Comparison of ENCODE assay signal across 1 cellular context in the genomic region with DNA sequence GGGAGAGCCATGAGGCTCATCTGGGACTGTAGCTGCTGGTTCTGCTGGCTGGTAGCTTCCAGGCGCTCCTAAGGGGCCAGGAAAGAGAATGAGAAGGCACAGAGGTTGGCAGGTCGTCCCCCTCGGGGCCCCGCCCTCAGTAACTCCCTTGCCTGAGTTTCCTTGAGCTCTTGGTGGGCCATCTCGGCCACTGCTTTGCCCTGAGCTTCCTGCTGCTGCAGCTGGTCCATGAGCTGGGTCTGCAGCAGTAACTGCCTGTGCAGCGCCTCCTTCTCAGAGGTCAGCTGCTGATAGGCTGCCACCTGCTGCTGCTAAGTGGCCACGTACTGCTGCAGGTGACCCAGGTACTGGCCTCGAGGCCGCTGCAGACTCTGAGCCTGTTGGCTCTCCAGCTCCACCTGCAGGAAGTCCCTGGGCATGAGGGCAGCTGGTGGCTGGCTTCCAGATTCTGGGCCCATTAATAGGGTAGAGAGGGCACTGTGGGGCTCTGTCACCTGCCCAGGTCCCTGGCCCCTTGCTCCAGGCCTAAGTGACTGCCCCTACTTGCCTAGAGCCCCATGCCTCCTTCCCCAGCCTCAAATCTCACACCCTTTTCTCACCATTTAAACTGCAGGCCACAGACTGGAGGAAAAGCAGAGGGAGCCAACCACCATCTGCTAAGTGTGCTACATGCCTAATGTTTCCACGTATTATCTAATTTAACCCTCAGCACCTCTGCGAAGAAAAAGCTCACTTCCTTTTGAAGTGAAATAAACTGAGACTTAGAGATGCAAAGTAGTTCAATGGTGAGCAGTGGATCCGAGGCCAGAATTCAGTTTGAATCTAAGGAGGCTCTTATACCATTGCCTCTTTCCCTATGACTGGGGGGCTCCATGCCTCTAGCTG.
TF ChIP-seq lines count a peak whose summit lies in the region.

No MANE protein-coding gene starts in this region.

TF ChIP-seq in K562, 482 proteins besides CTCF, POLR2A, EP300 and RAD21 (continues in another document):
- TF ChIP-seq CREB3L1 (IDR thresholded peaks at IDR 0.05; ENCODE audit: borderline replicate concordance, low read depth), result no peak
- no peak for TF ChIP-seq ATF3 (IDR thresholded peaks at IDR 0.05)
- 0 out of 2 replicates have a peak, but pooled peaks have one; percentile 25 for TF ChIP-seq ATF3 (CRISPR knock-in tag; conservative IDR thresholded peaks at IDR 0.05)
- no peak for TF ChIP-seq TEAD4 (IDR thresholded peaks at IDR 0.05; ENCODE audit: low read length)
- no peak for TF ChIP-seq TEAD4 (CRISPR knock-in tag; IDR thresholded peaks at IDR 0.05; ENCODE audit: borderline replicate concordance)
- no peak for TF ChIP-seq CREB5 (CRISPR knock-in tag; IDR thresholded peaks at IDR 0.05)
- TF ChIP-seq TAF9B (IDR thresholded peaks at IDR 0.05; ENCODE audit: partially characterized antibody), result no peak
- TF ChIP-seq ZNF146 (CRISPR knock-in tag; IDR thresholded peaks at IDR 0.05; ENCODE audit: unreplicated experiment), result no peak
- peak; percentile 12; the same call in 1 of the 2 replicates for TF ChIP-seq ARID1B (IDR thresholded peaks at IDR 0.05)
- TF ChIP-seq, protein P1, sequence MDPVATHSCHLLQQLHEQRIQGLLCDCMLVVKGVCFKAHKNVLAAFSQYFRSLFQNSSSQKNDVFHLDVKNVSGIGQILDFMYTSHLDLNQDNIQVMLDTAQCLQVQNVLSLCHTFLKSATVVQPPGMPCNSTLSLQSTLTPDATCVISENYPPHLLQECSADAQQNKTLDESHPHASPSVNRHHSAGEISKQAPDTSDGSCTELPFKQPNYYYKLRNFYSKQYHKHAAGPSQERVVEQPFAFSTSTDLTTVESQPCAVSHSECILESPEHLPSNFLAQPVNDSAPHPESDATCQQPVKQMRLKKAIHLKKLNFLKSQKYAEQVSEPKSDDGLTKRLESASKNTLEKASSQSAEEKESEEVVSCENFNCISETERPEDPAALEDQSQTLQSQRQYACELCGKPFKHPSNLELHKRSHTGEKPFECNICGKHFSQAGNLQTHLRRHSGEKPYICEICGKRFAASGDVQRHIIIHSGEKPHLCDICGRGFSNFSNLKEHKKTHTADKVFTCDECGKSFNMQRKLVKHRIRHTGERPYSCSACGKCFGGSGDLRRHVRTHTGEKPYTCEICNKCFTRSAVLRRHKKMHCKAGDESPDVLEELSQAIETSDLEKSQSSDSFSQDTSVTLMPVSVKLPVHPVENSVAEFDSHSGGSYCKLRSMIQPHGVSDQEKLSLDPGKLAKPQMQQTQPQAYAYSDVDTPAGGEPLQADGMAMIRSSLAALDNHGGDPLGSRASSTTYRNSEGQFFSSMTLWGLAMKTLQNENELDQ (CRISPR knock-in tag; IDR thresholded peaks at IDR 0.05; ENCODE audit: borderline replicate concordance), result no peak
- TF ChIP-seq ATF1 (CRISPR knock-in tag; IDR thresholded peaks at IDR 0.05), result no peak
- 0 out of 2 replicates have a peak, but pooled peaks have one; percentile 10 for TF ChIP-seq ATF1 (tag; IDR thresholded peaks at IDR 0.05)
- peak; percentile 68 for TF ChIP-seq BHLHE40 (IDR thresholded peaks at IDR 0.05; ENCODE audit: low read length)
- TF ChIP-seq ZSCAN32 (CRISPR knock-in tag; IDR thresholded peaks at IDR 0.05), result no peak
- TF ChIP-seq, protein P2, sequence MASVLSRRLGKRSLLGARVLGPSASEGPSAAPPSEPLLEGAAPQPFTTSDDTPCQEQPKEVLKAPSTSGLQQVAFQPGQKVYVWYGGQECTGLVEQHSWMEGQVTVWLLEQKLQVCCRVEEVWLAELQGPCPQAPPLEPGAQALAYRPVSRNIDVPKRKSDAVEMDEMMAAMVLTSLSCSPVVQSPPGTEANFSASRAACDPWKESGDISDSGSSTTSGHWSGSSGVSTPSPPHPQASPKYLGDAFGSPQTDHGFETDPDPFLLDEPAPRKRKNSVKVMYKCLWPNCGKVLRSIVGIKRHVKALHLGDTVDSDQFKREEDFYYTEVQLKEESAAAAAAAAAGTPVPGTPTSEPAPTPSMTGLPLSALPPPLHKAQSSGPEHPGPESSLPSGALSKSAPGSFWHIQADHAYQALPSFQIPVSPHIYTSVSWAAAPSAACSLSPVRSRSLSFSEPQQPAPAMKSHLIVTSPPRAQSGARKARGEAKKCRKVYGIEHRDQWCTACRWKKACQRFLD (CRISPR knock-in tag; IDR thresholded peaks at IDR 0.05), result no peak
- peak; percentile 98 for TF ChIP-seq CTBP1 (IDR thresholded peaks at IDR 0.05; ENCODE audit: borderline replicate concordance)
- peak; percentile 40; the same call in 1 of the 2 replicates for TF ChIP-seq TCF3 (CRISPR knock-in tag; IDR thresholded peaks at IDR 0.05)
- TF ChIP-seq ZNF431 (CRISPR knock-in tag; IDR thresholded peaks at IDR 0.05), result no peak
- no peak for TF ChIP-seq ATF6 (CRISPR knock-in tag; IDR thresholded peaks at IDR 0.05)
- TF ChIP-seq MBD2 (IDR thresholded peaks at IDR 0.05; ENCODE audit: borderline replicate concordance, low read depth), result no peak
- no peak for TF ChIP-seq ETS1 (conservative IDR thresholded peaks at IDR 0.05; ENCODE audit: control insufficient read depth, low read depth, low read length)
- TF ChIP-seq PREB (CRISPR knock-in tag; IDR thresholded peaks at IDR 0.05), result no peak
- TF ChIP-seq TFAP4 (CRISPR knock-in tag; IDR thresholded peaks at IDR 0.05; ENCODE audit: borderline replicate concordance), result peak; percentile 94
- TF ChIP-seq AFF4 (CRISPR knock-in tag; IDR thresholded peaks at IDR 0.05), result no peak
- no peak for TF ChIP-seq POLR3A (IDR thresholded peaks at IDR 0.05; ENCODE audit: borderline replicate concordance, extremely low read depth, insufficient read depth, insufficient read length)
- TF ChIP-seq HBP1 (CRISPR knock-in tag; IDR thresholded peaks at IDR 0.05), result no peak
- TF ChIP-seq, protein P3, sequence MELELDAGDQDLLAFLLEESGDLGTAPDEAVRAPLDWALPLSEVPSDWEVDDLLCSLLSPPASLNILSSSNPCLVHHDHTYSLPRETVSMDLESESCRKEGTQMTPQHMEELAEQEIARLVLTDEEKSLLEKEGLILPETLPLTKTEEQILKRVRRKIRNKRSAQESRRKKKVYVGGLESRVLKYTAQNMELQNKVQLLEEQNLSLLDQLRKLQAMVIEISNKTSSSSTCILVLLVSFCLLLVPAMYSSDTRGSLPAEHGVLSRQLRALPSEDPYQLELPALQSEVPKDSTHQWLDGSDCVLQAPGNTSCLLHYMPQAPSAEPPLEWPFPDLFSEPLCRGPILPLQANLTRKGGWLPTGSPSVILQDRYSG (tag; conservative IDR thresholded peaks at IDR 0.05; ENCODE audit: low read depth), result no peak
- peak; percentile 20; the same call in 1 of the 2 replicates for TF ChIP-seq CEBPG (CRISPR knock-in tag; IDR thresholded peaks at IDR 0.05)
- no peak for TF ChIP-seq CEBPG (tag; conservative IDR thresholded peaks at IDR 0.05 in 1 of 2, IDR thresholded peaks at IDR 0.05 in 1 of 2)
- no peak for TF ChIP-seq KLF1 (tag; IDR thresholded peaks at IDR 0.05)
- TF ChIP-seq MYNN (IDR thresholded peaks at IDR 0.05), result peak; percentile 40; the same call in 1 of the 2 replicates
- TF ChIP-seq MYNN (CRISPR knock-in tag; IDR thresholded peaks at IDR 0.05), result no peak
- TF ChIP-seq NRF1 (conservative IDR thresholded peaks at IDR 0.05 in 1 of 2, IDR thresholded peaks at IDR 0.05 in 1 of 2), result 0 out of 4 replicates have a peak, but pooled peaks of 1 of the 2 experiments have one; percentile 38
